In genomic region chr5:18285257-18285656, GRCh38 we compare ENCODE assay signal across 24 cellular contexts.
A peak's percentile ranks its signal among the peaks of the same experiment; 100 is the strongest.
DNase-seq lines count a peak whose midpoint lies in the region; ATAC-seq, FAIRE-seq and TF ChIP-seq lines count a peak whose summit lies in the region.
"Had no signal": no experiment of that assay in that cellular context is flagged by ENCODE, and none has a peak within 500 bp of the region (broad histone marks: within the 10 kb centered on the region; RNA-seq: fewer than 3 reads in every experiment).

No MANE protein-coding gene starts in this region.

- H3K79me1 ChIP-seq in IMR-90 (ENCODE audit: low read depth in 1 of 2, low read length in 2 of 2) (no peaks in the 10 kb centered on the region), H1 (ENCODE audit: low read depth, low read length) (no peaks in the 10 kb centered on the region)

- TF ChIP-seq CTCF in HepG2 (CRISPR knock-in tag; IDR thresholded peaks at IDR 0.05) (no peak), right lobe of liver (IDR thresholded peaks at IDR 0.05) (no peak), IMR-90 (conservative IDR thresholded peaks at IDR 0.05; ENCODE audit: low read depth, low read length) (no peak), H1 (IDR thresholded peaks at IDR 0.05; ENCODE audit: control extremely low read depth in 1 of 3, insufficient read depth in 1 of 3, low read depth in 1 of 3, low read length in 3 of 3) (no peak)

- H3K14ac ChIP-seq in IMR-90 (replicated peaks; ENCODE audit: low read depth, low read length): no peak overlapping the region
- no peak overlapping the region for H3K14ac ChIP-seq in H1 (ENCODE audit: insufficient read length)

- H4K5ac ChIP-seq in IMR-90 (ENCODE audit: low read depth, low read length) (no peak overlapping the region), H1 (ENCODE audit: insufficient read length, low read depth, low read length) (no peak overlapping the region)

- FAIRE-seq in HepG2 (lab: Jason Lieb, UNC) (no peak), H1 (lab: Jason Lieb, UNC) (no peak)
- FAIRE-seq: A204.1, G401.6, GM12891, GM19239 had no signal

- dilution Hi-C loops in IMR-90 (cut with HindIII; ENCODE audit: low sequenced_read_pairs, unreplicated experiment): no loop called here

- no peak overlapping the region for H2AK5ac ChIP-seq in IMR-90 (ENCODE audit: low read depth, low read length)
- H2AK5ac ChIP-seq in H1 (ENCODE audit: low read depth, low read length): no peak overlapping the region

- ATAC-seq in HepG2 (no peak), right lobe of liver (no peak), IMR-90 (ENCODE audit: low read depth) (no peak)

- POLR2A ChIA-PET in HepG2 (lab: Yijun Ruan, JAX): no interaction called here
- POLR2A ChIA-PET in IMR-90 (lab: Charles Lee; ENCODE audit: unreplicated experiment): no interaction called here
- POLR2A ChIA-PET in H1 (lab: Charles Lee; ENCODE audit: partially characterized antibody): no interaction called here

- no peak overlapping the region for H3K27ac ChIP-seq in HepG2 (ENCODE audit: extremely low read length, insufficient read depth, low read length)
- no peak overlapping the region for H3K27ac ChIP-seq in right lobe of liver
- H3K27ac ChIP-seq in IMR-90 (ENCODE audit: insufficient read depth, low read length): no peak overlapping the region
- no peak overlapping the region for H3K27ac ChIP-seq in H1 (ENCODE audit: low read depth, low read length)
- H3K27ac ChIP-seq: BLaER1 had no signal

- CTCF ChIA-PET in HepG2 (lab: Yijun Ruan, JAX; ENCODE audit: low intra/inter-chr PET ratio, low total read pairs): no interaction called here
- CTCF ChIA-PET in IMR-90 (lab: Yijun Ruan, JAX): no interaction called here
- CTCF ChIA-PET in H1 (lab: Charles Lee; ENCODE audit: partially characterized antibody): interaction anchor here (1.2 kb wide), 1 partner anchor 1069 kb away, joined by 3 read pairs; no protein-coding TSS in a partner anchor

- no peak for TF ChIP-seq EP300 in HepG2 (IDR thresholded peaks at IDR 0.05; ENCODE audit: low read depth in 2 of 2, low read length in 2 of 2)
- no peak for TF ChIP-seq EP300 in HepG2 (CRISPR knock-in tag; IDR thresholded peaks at IDR 0.05; ENCODE audit: borderline replicate concordance)
- TF ChIP-seq EP300 in H1 (IDR thresholded peaks at IDR 0.05; ENCODE audit: borderline replicate concordance in 1 of 2, low read depth in 2 of 2, low read length in 2 of 2): no peak

- H3K9ac ChIP-seq in HepG2 (ENCODE audit: insufficient read depth, low read depth, low read length): no peak overlapping the region
- no peak overlapping the region for H3K9ac ChIP-seq in IMR-90 (ENCODE audit: low read depth, low read length)
- H3K9ac ChIP-seq in H1 (replicated peaks in 1 of 4; ENCODE audit: extremely low read depth in 1 of 4, low read depth in 3 of 4, low read length in 3 of 4): no peak overlapping the region
- H3K9ac ChIP-seq: BLaER1 had no signal

- H2BK20ac ChIP-seq in IMR-90 (ENCODE audit: low read depth, low read length): no peak overlapping the region
- no peak overlapping the region for H2BK20ac ChIP-seq in H1 (ENCODE audit: low read length)

- H2BK5ac ChIP-seq in IMR-90 (ENCODE audit: low read depth, low read length, poor library complexity, severe bottlenecking) (no peak overlapping the region), H1 (ENCODE audit: low read depth, low read length) (no peak overlapping the region)

- H3K56ac ChIP-seq in IMR-90 (ENCODE audit: extremely low read depth, insufficient read depth, low read length) (no peak overlapping the region), H1 (replicated peaks; ENCODE audit: insufficient read length, low read depth, low read length) (peak overlapping the region; percentile 39)

- H4K91ac ChIP-seq in IMR-90 (ENCODE audit: insufficient read depth, low read depth, low read length) (no peak overlapping the region), H1 (replicated peaks; ENCODE audit: insufficient read length, low read length) (no peak overlapping the region)

- H3K4me3 ChIP-seq in HepG2 (replicated peaks in 1 of 3; ENCODE audit: insufficient read depth in 1 of 3, low read depth in 2 of 3, low read length in 3 of 3): no peak overlapping the region
- no peak overlapping the region for H3K4me3 ChIP-seq in right lobe of liver
- H3K4me3 ChIP-seq in IMR-90 (ENCODE audit: insufficient read depth, low read depth, low read length): no peak overlapping the region
- H3K4me3 ChIP-seq in H1 (ENCODE audit: extremely low read depth in 1 of 4, insufficient read depth in 2 of 4, low read depth in 3 of 4, low read length in 4 of 4): no peak overlapping the region
- H3K4me3 ChIP-seq: BLaER1 had no signal

- no peaks in the 10 kb centered on the region for H3K36me3 ChIP-seq in HepG2 (replicated peaks in 1 of 2; ENCODE audit: control insufficient read depth in 1 of 2, insufficient read depth in 2 of 2, low read length in 2 of 2)
- no peaks in the 10 kb centered on the region for H3K36me3 ChIP-seq in right lobe of liver
- H3K36me3 ChIP-seq in IMR-90 (ENCODE audit: control insufficient read depth, insufficient read depth, low read length): no peaks in the 10 kb centered on the region
- no peaks in the 10 kb centered on the region for H3K36me3 ChIP-seq in H1 (ENCODE audit: control insufficient read depth in 2 of 4, insufficient read depth in 4 of 4, low read length in 3 of 4)
- H3K36me3 ChIP-seq: BE2C, BLaER1 had no signal

- H4K20me1 ChIP-seq in HepG2 (ENCODE audit: insufficient read depth, low read length) (no peaks in the 10 kb centered on the region), IMR-90 (ENCODE audit: insufficient read depth, low read length) (no peaks in the 10 kb centered on the region), H1 (replicated peaks in 1 of 2; ENCODE audit: control insufficient read depth in 1 of 2, insufficient read depth in 2 of 2, low read length in 2 of 2) (no peaks in the 10 kb centered on the region)
- H4K20me1 ChIP-seq: BLaER1 had no signal

- H3K27me3 ChIP-seq in HepG2 (ENCODE audit: control insufficient read depth in 1 of 2, insufficient read depth in 2 of 2, low read length in 2 of 2) (no peaks in the 10 kb centered on the region), right lobe of liver (no peaks in the 10 kb centered on the region), IMR-90 (ENCODE audit: control insufficient read depth, insufficient read depth, low read length) (no peaks in the 10 kb centered on the region), H1 (replicated peaks in 1 of 4; ENCODE audit: control insufficient read depth in 3 of 4, extremely low read depth in 1 of 4, insufficient read depth in 3 of 4, low read length in 3 of 4) (peaks cover 0 to 1% (median 0%) of the 10 kb centered on the region in 4 experiments; a peak in 1 of 7 replicates)
- H3K27me3 ChIP-seq: BE2C, BLaER1 had no signal

- H2BK15ac ChIP-seq in IMR-90 (ENCODE audit: low read depth, low read length): no peak overlapping the region
- no peak overlapping the region for H2BK15ac ChIP-seq in H1 (ENCODE audit: low read length)

- no peak overlapping the region for H2AK9ac ChIP-seq in IMR-90 (replicated peaks; ENCODE audit: low read depth, low read length, poor library complexity)

- in situ Hi-C loops in HepG2 (cut with HindIII; ENCODE audit: extremely low pct_ligation_motif_present, low pct_unique_long_range_greater_than_20kb): no loop called here
- in situ Hi-C loops in IMR-90 (cut with MboI; ENCODE audit: low sequenced_read_pairs): no loop called here

- no TSS peak for BruUV-seq in HepG2 (replicated peaks; lab: Mats Ljungman, UMichigan)
- no TSS peak for BruUV-seq in IMR-90 (replicated peaks; lab: Mats Ljungman, UMichigan)

- no peaks in the 10 kb centered on the region for H3K4me1 ChIP-seq in HepG2 (ENCODE audit: insufficient read depth, low read length)
- no peaks in the 10 kb centered on the region for H3K4me1 ChIP-seq in right lobe of liver
- no peaks in the 10 kb centered on the region for H3K4me1 ChIP-seq in IMR-90 (ENCODE audit: control insufficient read depth, insufficient read depth, low read length)
- H3K4me1 ChIP-seq in H1 (replicated peaks in 1 of 4; ENCODE audit: control insufficient read depth in 3 of 4, insufficient read depth in 4 of 4, low read length in 3 of 4): no peaks in the 10 kb centered on the region
- H3K4me1 ChIP-seq: BE2C, BLaER1 had no signal

- H3K4ac ChIP-seq in IMR-90 (ENCODE audit: low read depth, low read length) (no peak overlapping the region), H1 (replicated peaks; ENCODE audit: insufficient read length, low read depth, low read length) (no peak overlapping the region)

- H3K18ac ChIP-seq in IMR-90 (ENCODE audit: low read depth, low read length) (no peak overlapping the region), H1 (ENCODE audit: extremely low read depth, low read length) (no peak overlapping the region)

- H3K4me2 ChIP-seq in HepG2 (ENCODE audit: low read depth, low read length) (no peak overlapping the region), IMR-90 (ENCODE audit: low read depth, low read length) (no peak overlapping the region), H1 (ENCODE audit: insufficient read depth in 1 of 2, low read depth in 2 of 2, low read length in 2 of 2) (no peak overlapping the region)
- H3K4me2 ChIP-seq: BLaER1 had no signal

- no peaks in the 10 kb centered on the region for H3K23me2 ChIP-seq in H1 (ENCODE audit: low read depth, low read length)

- no peaks in the 10 kb centered on the region for H3K9me1 ChIP-seq in IMR-90 (ENCODE audit: insufficient read depth, low read length)

- H2BK120ac ChIP-seq in IMR-90 (ENCODE audit: low read depth, low read length) (no peak overlapping the region), H1 (replicated peaks; ENCODE audit: low read depth, low read length) (no peak overlapping the region)

- TF ChIP-seq POLR2A in HepG2 (IDR thresholded peaks at IDR 0.05; ENCODE audit: insufficient read depth in 1 of 2, low read depth in 2 of 2, low read length in 2 of 2) (no peak), right lobe of liver (IDR thresholded peaks at IDR 0.05) (no peak), IMR-90 (IDR thresholded peaks at IDR 0.05; ENCODE audit: low read depth, low read length) (no peak), H1 (IDR thresholded peaks at IDR 0.05; ENCODE audit: control extremely low read depth in 1 of 2, low read depth in 2 of 2, low read length in 2 of 2) (no peak)

- no peak for TF ChIP-seq RAD21 in HepG2 (CRISPR knock-in tag; IDR thresholded peaks at IDR 0.05)
- no peak for TF ChIP-seq RAD21 in IMR-90 (IDR thresholded peaks at IDR 0.05; ENCODE audit: low read length)
- TF ChIP-seq RAD21 in H1 (IDR thresholded peaks at IDR 0.05 in 1 of 2, conservative IDR thresholded peaks at IDR 0.05 in 1 of 2; ENCODE audit: low read depth in 2 of 2, low read length in 2 of 2): no peak

- no peaks in the 10 kb centered on the region for H3K79me2 ChIP-seq in HepG2 (ENCODE audit: insufficient read depth, low read length)
- H3K79me2 ChIP-seq in H1 (ENCODE audit: control insufficient read depth in 1 of 2, insufficient read depth in 2 of 2, low read length in 2 of 2): no peaks in the 10 kb centered on the region

- H3K23ac ChIP-seq in IMR-90 (ENCODE audit: low read depth, low read length) (no peak overlapping the region), H1 (ENCODE audit: insufficient read length) (no peak overlapping the region)

- H2BK12ac ChIP-seq in H1 (ENCODE audit: low read depth, low read length): no peak overlapping the region

- H2AFZ ChIP-seq in HepG2 (ENCODE audit: low read length) (no peak overlapping the region), IMR-90 (replicated peaks; ENCODE audit: low read length, poor library complexity) (no peak overlapping the region), H1 (ENCODE audit: low read length) (no peak overlapping the region)

- intact Hi-C loops in HepG2 (cut with micrococcal nuclease; ENCODE audit: unreplicated experiment) (no loop called here), right lobe of liver (cut with DNase I) (no loop called here), IMR-90 (cut with micrococcal nuclease) (no loop called here)

- H3K9me3 ChIP-seq in HepG2 (ENCODE audit: low read length): no peaks in the 10 kb centered on the region
- no peaks in the 10 kb centered on the region for H3K9me3 ChIP-seq in right lobe of liver
- H3K9me3 ChIP-seq in IMR-90 (ENCODE audit: control insufficient read depth, insufficient read depth, low read length): no peaks in the 10 kb centered on the region
- no peaks in the 10 kb centered on the region for H3K9me3 ChIP-seq in H1 (ENCODE audit: insufficient read depth in 2 of 2, low read depth in 1 of 2, low read length in 1 of 2)
- H3K9me3 ChIP-seq: BE2C, BLaER1 had no signal

- DNase-seq in HepG2 (ENCODE audit: low spot score): no peak
- no peak for DNase-seq in right lobe of liver
- no peak for DNase-seq in IMR-90
- DNase-seq in H1 (ENCODE audit: low read depth in 1 of 2, low spot score in 2 of 2): no peak
- DNase-seq in DMS53 treated with DMSO at 0.1 percent for 48 hours (lab: John Stamatoyannopoulos, UW; ENCODE audit: unreplicated experiment): no peak
- no peak for DNase-seq in Ammon's horn (ENCODE audit: low spot score)
- DNase-seq: 8988T; AML-193; BE2C; C1 segment of cervical spinal cord; CD4-positive, alpha-beta memory T cell; CD4-positive, CD25-positive, alpha-beta regulatory T cell; CD8-positive, alpha-beta memory T cell; COR-L47; DMS 273 treated with DMSO at 0.1 percent for 48 hours; DMS153; DMS53; DMS79 treated with DMSO at 0.1 percent for 48 hours; GF-D8 had no signal

- H4K8ac ChIP-seq in IMR-90 (ENCODE audit: low read depth in 2 of 2, low read length in 2 of 2): no peak overlapping the region
- H4K8ac ChIP-seq in H1 (ENCODE audit: extremely low read depth, insufficient read depth, low read length): no peak overlapping the region
